8 cellular contexts compared by ENCODE assay signal in genomic region chr1:156104065-156104810, GRCh38. TPM values are rescaled to one million over a fixed set of nuclear protein-coding genes. Genes with fewer than 3 reads are reported as not detected.
A peak's percentile ranks its signal among the peaks of the same experiment; 100 is the strongest.
DNase-seq lines count a peak whose midpoint lies in the region; ATAC-seq, FAIRE-seq and TF ChIP-seq lines count a peak whose summit lies in the region.

No MANE protein-coding gene starts in this region.

- H3K9ac ChIP-seq in endothelial cell of umbilical vein (replicated peaks; ENCODE audit: extremely low read depth, insufficient read depth, low read length), result peak overlapping the region; percentile 88

- no peaks in the 10 kb centered on the region for H3K9me3 ChIP-seq in endothelial cell of umbilical vein (replicated peaks; ENCODE audit: control insufficient read depth, insufficient read depth, low read length)

- H3K9me3 Mint-ChIP-seq in activated B cell treated with CpG ODN at 0.5 μM for 24 hours, result no peaks in the 10 kb centered on the region

- peak overlapping the region; percentile 66 for H3K27ac Mint-ChIP-seq in activated B cell treated with CpG ODN at 0.5 μM for 24 hours

- peak overlapping the region; percentile 97 for H3K27ac ChIP-seq in endothelial cell of umbilical vein (ENCODE audit: insufficient read depth, low read depth, low read length)

- no peaks in the 10 kb centered on the region for H4K20me1 ChIP-seq in endothelial cell of umbilical vein (replicated peaks; ENCODE audit: control insufficient read depth, extremely low read depth, insufficient read depth, low read length)

- no peaks in the 10 kb centered on the region for H3K27me3 Mint-ChIP-seq in activated B cell treated with CpG ODN at 0.5 μM for 24 hours

- no peaks in the 10 kb centered on the region for H3K79me2 ChIP-seq in endothelial cell of umbilical vein (ENCODE audit: control insufficient read depth, insufficient read depth, low read length)

- H3K9me1 ChIP-seq in endothelial cell of umbilical vein (replicated peaks; ENCODE audit: control insufficient read depth, extremely low read depth, insufficient read depth, low read length), result no peaks in the 10 kb centered on the region

- CTCF ChIA-PET in activated B cell treated with CpG ODN at 0.5 μM for 24 hours (lab: Charles Lee) (interaction anchor here (1.3 kb wide), 1 partner anchor 26 kb away, joined by 5 read pairs; no protein-coding TSS in a partner anchor), endothelial cell of umbilical vein (lab: Charles Lee) (interaction anchor here (11.8 to 21.0 kb wide), 2 partner anchors 13 to 27 kb away, joined by 283 to 627 read pairs; partner anchors contain the start of gene LMNA)

- DNase-seq in DMS153 treated with DMSO at 0.1 percent for 48 hours (lab: John Stamatoyannopoulos, UW; ENCODE audit: unreplicated experiment) (peak; percentile 83), Kasumi-1 (lab: John Stamatoyannopoulos, UW) (peak; percentile 36 to 37), activated B cell treated with CpG ODN at 0.5 μM for 24 hours (peak; percentile 35), endothelial cell of umbilical vein (ENCODE audit: low read depth, low spot score) (peak; percentile 91), myocyte (ENCODE audit: low read depth) (peak; percentile 77)

- no peak for ATAC-seq in activated B cell treated with CpG ODN at 0.5 μM for 24 hours (ENCODE audit: low read depth)
- no peak for ATAC-seq in HG02870 (IDR thresholded peaks at IDR 0.05; ENCODE audit: unreplicated experiment)
- no peak for ATAC-seq in HG02938 (IDR thresholded peaks at IDR 0.05; ENCODE audit: unreplicated experiment)
- no peak for ATAC-seq in HG02588 (IDR thresholded peaks at IDR 0.05; ENCODE audit: unreplicated experiment)

- TF ChIP-seq POLR2A in endothelial cell of umbilical vein (IDR thresholded peaks at IDR 0.05; ENCODE audit: low read depth, low read length), result no peak

- H3K4me1 Mint-ChIP-seq in activated B cell treated with CpG ODN at 0.5 μM for 24 hours, result peaks cover 63% of the 10 kb centered on the region

- H3K27me3 ChIP-seq in endothelial cell of umbilical vein (ENCODE audit: control insufficient read depth in 2 of 2, insufficient read depth in 2 of 2, low read length in 2 of 2), result no peaks in the 10 kb centered on the region

- dilution Hi-C loops in endothelial cell of umbilical vein (cut with MboI; ENCODE audit: extremely low pct_ligation_motif_present, low sequenced_read_pairs), result no loop called here

- FAIRE-seq in endothelial cell of umbilical vein (lab: Jason Lieb, UNC), result peak; percentile 92

- no peaks in the 10 kb centered on the region for H3K36me3 Mint-ChIP-seq in activated B cell treated with CpG ODN at 0.5 μM for 24 hours (ENCODE audit: low read depth)

- no TSS peak for BruUV-seq in endothelial cell of umbilical vein (replicated peaks; lab: Mats Ljungman, UMichigan)

- no peak overlapping the region for H3K4me3 ChIP-seq in endothelial cell of umbilical vein (replicated peaks in 1 of 3; ENCODE audit: insufficient read depth in 1 of 3, low read depth in 1 of 3, low read length in 3 of 3)

- no peak overlapping the region for H3K4me3 Mint-ChIP-seq in activated B cell treated with CpG ODN at 0.5 μM for 24 hours

- intact Hi-C loops in activated B cell treated with CpG ODN at 0.5 μM for 24 hours (cut with micrococcal nuclease), result no loop called here
- intact Hi-C loops in endothelial cell of umbilical vein (cut with micrococcal nuclease), result loop anchor here (5.0 kb wide), 1 partner anchor 108 kb away; the partner anchor contains the start of gene PMF1

- peaks cover 57% of the 10 kb centered on the region for H3K4me1 ChIP-seq in endothelial cell of umbilical vein (ENCODE audit: control insufficient read depth, extremely low read depth, insufficient read depth, low read length)

- H3K4me2 ChIP-seq in endothelial cell of umbilical vein (ENCODE audit: insufficient read depth, low read length), result peak overlapping the region; percentile 23

- no peak for TF ChIP-seq CTCF in activated B cell treated with CpG ODN at 0.5 μM for 24 hours (IDR thresholded peaks at IDR 0.05)
- TF ChIP-seq CTCF in endothelial cell of umbilical vein (IDR thresholded peaks at IDR 0.05; ENCODE audit: extremely low read depth in 1 of 2, insufficient read depth in 1 of 2, low read depth in 1 of 2, low read length in 2 of 2), result no peak

- no peak overlapping the region for H2AFZ ChIP-seq in endothelial cell of umbilical vein (ENCODE audit: low read depth, low read length)

- H3K36me3 ChIP-seq in endothelial cell of umbilical vein (ENCODE audit: control insufficient read depth in 2 of 2, extremely low read depth in 1 of 2, insufficient read depth in 2 of 2, low read length in 2 of 2), result no peaks in the 10 kb centered on the region

- POLR2A ChIA-PET in activated B cell treated with CpG ODN at 0.5 μM for 24 hours (lab: Charles Lee), result interaction anchor here (0.6 to 3.5 kb wide), 4 partner anchors 11 to 109 kb away, joined by 3 to 30 read pairs (median 8); partner anchors contain the start of genes LMNA and PMF1
- POLR2A ChIA-PET in endothelial cell of umbilical vein (lab: Charles Lee), result interaction anchor here (1.0 to 2.2 kb wide), 2 partner anchors 10 to 26 kb away, joined by 3 to 17 read pairs; partner anchors contain the start of gene LMNA

TF ChIP-seq in endothelial cell of umbilical vein, 7 proteins besides CTCF, POLR2A, EP300 and RAD21 (continues in another document):
- no peak for TF ChIP-seq EZH2 (IDR thresholded peaks at IDR 0.05; ENCODE audit: borderline replicate concordance, low read depth, low read length, severe bottlenecking)
- TF ChIP-seq JUN (IDR thresholded peaks at IDR 0.05; ENCODE audit: borderline replicate concordance, insufficient read depth, insufficient read length, low read depth), result no peak
- no peak for TF ChIP-seq POLR2AphosphoS5 (IDR thresholded peaks at IDR 0.05; ENCODE audit: insufficient read depth, low read depth, low read length)

RNA-seq across cellular contexts. Expression of gene LMNA, which starts 10.3 kb away (rescaled TPM):
- 40.4 and 47.5 TPM in 2 replicates for total RNA-seq in activated B cell treated with CpG ODN at 0.5 μM for 24 hours
- total RNA-seq in endothelial cell of umbilical vein, result 715 and 742 TPM in 2 replicates
- polyA plus RNA-seq in endothelial cell of umbilical vein, result 371 and 461 TPM in 2 replicates
- polyA plus RNA-seq in endothelial cell of umbilical vein (2011; cell fraction: cytosol; rRNA removed), result 321 and 340 TPM in 2 replicates
- polyA plus RNA-seq in endothelial cell of umbilical vein (2011; cell fraction: nucleus; rRNA removed), result 623 and 650 TPM in 2 replicates
- polyA plus RNA-seq in endothelial cell of umbilical vein (2012), result 280 and 286 TPM in 2 replicates
- 205 and 294 TPM in 2 replicates for polyA minus RNA-seq in endothelial cell of umbilical vein
- polyA minus RNA-seq in endothelial cell of umbilical vein (2011; cell fraction: cytosol; rRNA and poly(A)+ RNA removed), result 389 TPM
- 132 and 240 TPM in 2 replicates for polyA minus RNA-seq in endothelial cell of umbilical vein (2011; cell fraction: nucleus; rRNA and poly(A)+ RNA removed)
- 1,328 and 1,573 TPM in 2 replicates for total RNA-seq in myocyte
- polyA plus RNA-seq in myocyte (2012), result 603 TPM

RNA-seq across cellular contexts. Expression of gene MEX3A, which starts 22.0 kb away (rescaled TPM):
- total RNA-seq in activated B cell treated with CpG ODN at 0.5 μM for 24 hours, result 0.39 and 0.47 TPM in 2 replicates
- 23.6 and 26.6 TPM in 2 replicates for total RNA-seq in endothelial cell of umbilical vein
- 20.2 and 22.0 TPM in 2 replicates for polyA plus RNA-seq in endothelial cell of umbilical vein
- 14.0 and 16.6 TPM in 2 replicates for polyA plus RNA-seq in endothelial cell of umbilical vein (2011; cell fraction: cytosol; rRNA removed)
- polyA plus RNA-seq in endothelial cell of umbilical vein (2011; cell fraction: nucleus; rRNA removed), result 17.9 and 22.9 TPM in 2 replicates
- polyA plus RNA-seq in endothelial cell of umbilical vein (2012), result 14.7 and 16.6 TPM in 2 replicates
- polyA minus RNA-seq in endothelial cell of umbilical vein, result 26.8 and 30.9 TPM in 2 replicates
- 3.7 TPM for polyA minus RNA-seq in endothelial cell of umbilical vein (2011; cell fraction: cytosol; rRNA and poly(A)+ RNA removed)
- 10.9 and 12.6 TPM in 2 replicates for polyA minus RNA-seq in endothelial cell of umbilical vein (2011; cell fraction: nucleus; rRNA and poly(A)+ RNA removed)
- 3.2 and 4.5 TPM in 2 replicates for total RNA-seq in myocyte
- polyA plus RNA-seq in myocyte (2012), result 6.5 TPM

RNA-seq across cellular contexts. Expression of gene RAB25, which starts 43.3 kb away (rescaled TPM):
- 0.32 and 0.38 TPM in 2 replicates for total RNA-seq in activated B cell treated with CpG ODN at 0.5 μM for 24 hours
- total RNA-seq in endothelial cell of umbilical vein, result not detected in 2 replicates
- polyA plus RNA-seq in endothelial cell of umbilical vein, result not detected in 2 replicates
- not detected in 2 replicates for polyA plus RNA-seq in endothelial cell of umbilical vein (2011; cell fraction: cytosol; rRNA removed)
- not detected in 2 replicates for polyA plus RNA-seq in endothelial cell of umbilical vein (2011; cell fraction: nucleus; rRNA removed)
- polyA plus RNA-seq in endothelial cell of umbilical vein (2012), result not detected in 2 replicates
- 0.53 TPM in 1 of 2 replicates, not detected in the other for polyA minus RNA-seq in endothelial cell of umbilical vein
- not detected for polyA minus RNA-seq in endothelial cell of umbilical vein (2011; cell fraction: cytosol; rRNA and poly(A)+ RNA removed)
- not detected in 2 replicates for polyA minus RNA-seq in endothelial cell of umbilical vein (2011; cell fraction: nucleus; rRNA and poly(A)+ RNA removed)
- total RNA-seq in myocyte, result not detected in 2 replicates
- not detected for polyA plus RNA-seq in myocyte (2012)

RNA-seq across cellular contexts. Expression of gene SEMA4A, which starts 49.1 kb away (rescaled TPM):
- total RNA-seq in activated B cell treated with CpG ODN at 0.5 μM for 24 hours (7.0 and 7.4 TPM in 2 replicates), endothelial cell of umbilical vein (1.5 and 1.6 TPM in 2 replicates), myocyte (1.0 and 1.6 TPM in 2 replicates)
- 0.97 and 1.5 TPM in 2 replicates for polyA plus RNA-seq in endothelial cell of umbilical vein
- 0.43 and 0.76 TPM in 2 replicates for polyA plus RNA-seq in endothelial cell of umbilical vein (2011; cell fraction: cytosol; rRNA removed)
- polyA plus RNA-seq in endothelial cell of umbilical vein (2011; cell fraction: nucleus; rRNA removed), result 6.6 and 7.8 TPM in 2 replicates
- 0.68 and 1.1 TPM in 2 replicates for polyA plus RNA-seq in endothelial cell of umbilical vein (2012)
- 1.1 TPM in 2 replicates for polyA minus RNA-seq in endothelial cell of umbilical vein
- polyA minus RNA-seq in endothelial cell of umbilical vein (2011; cell fraction: cytosol; rRNA and poly(A)+ RNA removed), result 6.5 TPM
- polyA minus RNA-seq in endothelial cell of umbilical vein (2011; cell fraction: nucleus; rRNA and poly(A)+ RNA removed), result 1.3 and 1.7 TPM in 2 replicates
- 1.1 TPM for polyA plus RNA-seq in myocyte (2012)

RNA-seq across cellular contexts. Expression of gene LAMTOR2, which starts 49.7 kb away (rescaled TPM):
- total RNA-seq in activated B cell treated with CpG ODN at 0.5 μM for 24 hours (45.9 and 48.0 TPM in 2 replicates), endothelial cell of umbilical vein (77.7 and 80.3 TPM in 2 replicates), myocyte (40.1 and 51.4 TPM in 2 replicates)
- polyA plus RNA-seq in endothelial cell of umbilical vein, result 136 and 145 TPM in 2 replicates
- polyA plus RNA-seq in endothelial cell of umbilical vein (2011; cell fraction: cytosol; rRNA removed), result 127 and 134 TPM in 2 replicates
- 26.3 and 33.6 TPM in 2 replicates for polyA plus RNA-seq in endothelial cell of umbilical vein (2011; cell fraction: nucleus; rRNA removed)
- polyA plus RNA-seq in endothelial cell of umbilical vein (2012), result 80.8 and 89.4 TPM in 2 replicates
- polyA minus RNA-seq in endothelial cell of umbilical vein, result 34.9 and 36.8 TPM in 2 replicates
- polyA minus RNA-seq in endothelial cell of umbilical vein (2011; cell fraction: cytosol; rRNA and poly(A)+ RNA removed), result 31.1 TPM
- 5.2 and 7.0 TPM in 2 replicates for polyA minus RNA-seq in endothelial cell of umbilical vein (2011; cell fraction: nucleus; rRNA and poly(A)+ RNA removed)
- polyA plus RNA-seq in myocyte (2012), result 144 TPM

Comparison
In these comparisons a context has a peak if more than half of its experiments do, and no peak if none do; other contexts are left out.
1. DNase-seq: peak in every context shown above with its lines; median percentile 91 in endothelial cell of umbilical vein; 83 in DMS153 treated with DMSO at 0.1 percent for 48 hours; 77 in myocyte; 36 in Kasumi-1; 35 in activated B cell treated with CpG ODN at 0.5 μM for 24 hours.
2. RNA of gene LMNA, which starts 10.3 kb away (total RNA-seq): 1,328 to 1,573 TPM in myocyte and 715 to 742 TPM in endothelial cell of umbilical vein; 40.4 to 47.5 TPM in activated B cell treated with CpG ODN at 0.5 μM for 24 hours; every median in the first group is over 10 times any median in the second.